Comparison of ENCODE assay signal across 8 cellular contexts in the genomic region with DNA sequence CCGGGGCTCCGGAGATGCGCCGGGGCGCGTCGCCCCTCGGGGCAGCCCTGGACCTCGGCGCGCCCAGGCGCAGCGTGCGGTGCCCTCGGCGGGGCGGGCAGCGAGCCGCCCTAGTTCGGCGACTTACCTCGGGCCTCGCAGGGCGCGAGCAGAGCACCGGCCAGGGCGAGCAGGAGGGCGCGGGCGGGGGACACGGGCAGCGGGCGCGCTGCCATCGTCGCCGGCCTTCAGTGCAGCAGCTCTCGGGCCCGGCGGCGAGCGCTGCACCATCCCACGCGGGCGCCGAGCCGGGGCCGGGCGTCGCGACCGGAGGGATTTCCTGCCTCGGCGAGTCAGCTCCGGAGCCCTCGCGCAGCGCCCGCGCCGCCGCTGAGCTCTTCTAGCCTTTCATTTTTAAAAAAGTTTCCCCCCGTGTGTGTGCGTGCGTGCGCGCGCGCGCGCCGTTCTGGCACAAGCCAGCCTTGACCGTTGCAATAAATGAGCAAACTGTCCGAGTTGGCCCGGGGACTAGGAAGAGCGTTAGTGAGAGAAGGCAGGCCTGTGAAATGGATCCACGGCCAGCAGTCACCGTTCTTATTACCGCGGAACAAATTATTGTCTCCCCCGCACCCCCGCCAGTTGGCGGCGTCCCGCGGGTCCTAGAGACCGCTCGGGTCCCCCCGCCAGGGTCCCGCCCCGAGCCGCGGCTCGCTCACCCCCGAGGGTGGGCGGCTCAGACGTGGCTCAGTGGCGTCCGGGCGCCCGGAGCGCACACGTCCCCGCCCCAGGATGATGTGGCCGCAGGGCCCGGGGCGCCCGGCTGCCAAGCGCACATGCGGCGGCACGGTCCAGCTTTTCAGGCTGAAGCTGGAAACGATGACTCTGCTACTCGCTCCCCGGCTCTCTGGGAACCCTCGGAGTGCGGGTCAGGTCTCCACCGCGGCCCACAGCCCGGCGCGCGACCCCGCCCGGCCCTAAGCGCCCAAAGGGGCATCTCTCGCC. TPM values are rescaled to one million over a fixed set of nuclear protein-coding genes. Genes with fewer than 3 reads are reported as not detected.
DNase-seq lines count a peak whose midpoint lies in the region; ATAC-seq and TF ChIP-seq lines count a peak whose summit lies in the region.

A gene with protein sequence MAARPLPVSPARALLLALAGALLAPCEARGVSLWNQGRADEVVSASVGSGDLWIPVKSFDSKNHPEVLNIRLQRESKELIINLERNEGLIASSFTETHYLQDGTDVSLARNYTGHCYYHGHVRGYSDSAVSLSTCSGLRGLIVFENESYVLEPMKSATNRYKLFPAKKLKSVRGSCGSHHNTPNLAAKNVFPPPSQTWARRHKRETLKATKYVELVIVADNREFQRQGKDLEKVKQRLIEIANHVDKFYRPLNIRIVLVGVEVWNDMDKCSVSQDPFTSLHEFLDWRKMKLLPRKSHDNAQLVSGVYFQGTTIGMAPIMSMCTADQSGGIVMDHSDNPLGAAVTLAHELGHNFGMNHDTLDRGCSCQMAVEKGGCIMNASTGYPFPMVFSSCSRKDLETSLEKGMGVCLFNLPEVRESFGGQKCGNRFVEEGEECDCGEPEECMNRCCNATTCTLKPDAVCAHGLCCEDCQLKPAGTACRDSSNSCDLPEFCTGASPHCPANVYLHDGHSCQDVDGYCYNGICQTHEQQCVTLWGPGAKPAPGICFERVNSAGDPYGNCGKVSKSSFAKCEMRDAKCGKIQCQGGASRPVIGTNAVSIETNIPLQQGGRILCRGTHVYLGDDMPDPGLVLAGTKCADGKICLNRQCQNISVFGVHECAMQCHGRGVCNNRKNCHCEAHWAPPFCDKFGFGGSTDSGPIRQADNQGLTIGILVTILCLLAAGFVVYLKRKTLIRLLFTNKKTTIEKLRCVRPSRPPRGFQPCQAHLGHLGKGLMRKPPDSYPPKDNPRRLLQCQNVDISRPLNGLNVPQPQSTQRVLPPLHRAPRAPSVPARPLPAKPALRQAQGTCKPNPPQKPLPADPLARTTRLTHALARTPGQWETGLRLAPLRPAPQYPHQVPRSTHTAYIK (minus strand): TSS at position 547 of the 981 bp plus-strand sequence. CDS start 332 bp downstream, at position 215.

- H3K9me3 Mint-ChIP-seq in WTC11 = no peaks in the 10 kb centered on the region

- DNase-seq in H7 (peak; percentile 78), WTC11 (ENCODE audit: low spot score) (peak; percentile 46), foreskin melanocyte (peak; percentile 56), nucleus accumbens (lab: John Stamatoyannopoulos, UW) (peak in 29 of 56 donors; percentile 12 to 66 (median 30)), OCI-M2 (lab: John Stamatoyannopoulos, UW; ENCODE audit: unreplicated experiment) (no peak), NCI-H774 (lab: John Stamatoyannopoulos, UW) (no peak)
- no peak for DNase-seq in activated CD8-positive, alpha-beta memory T cell treated with anti-CD3 and anti-CD28 coated beads for 24 hours

- no peak within 1 kb of the TSS for H3K27ac Mint-ChIP-seq in WTC11

- ATAC-seq in WTC11 = peak; percentile 58
- no peak for ATAC-seq in HG03520 (IDR thresholded peaks at IDR 0.05; ENCODE audit: unreplicated experiment)

- H3K4me1 Mint-ChIP-seq in WTC11 = peaks cover 26% of the 10 kb centered on the region

- no peaks in the 10 kb centered on the region for H3K36me3 Mint-ChIP-seq in WTC11

- peaks cover 31% of the 10 kb centered on the region for H3K27me3 ChIP-seq in H7 (ENCODE audit: control insufficient read depth, insufficient read depth, low read length)

- H3K4me3 Mint-ChIP-seq in WTC11 = peak within 1 kb of the TSS; percentile 86

- no peak for TF ChIP-seq CTCF in WTC11 (IDR thresholded peaks at IDR 0.05)

- H3K36me3 ChIP-seq in H7 (replicated peaks; ENCODE audit: control insufficient read depth, insufficient read depth, low read length) = no peaks in the 10 kb centered on the region

- peak within 1 kb of the TSS; percentile 59 for H3K4me3 ChIP-seq in H7 (ENCODE audit: insufficient read depth, low read depth, low read length)

- H3K27me3 Mint-ChIP-seq in WTC11 (ENCODE audit: low read depth) = peaks cover 53% of the 10 kb centered on the region

- CTCF ChIA-PET in WTC11 (lab: Charles Lee) = interaction anchor here (0.7 to 2.8 kb wide), 12 partner anchors 71 to 454 kb away, joined by 3 to 20 read pairs (median 4); no protein-coding TSS in a partner anchor

- POLR2A ChIA-PET in WTC11 (lab: Charles Lee) = no interaction called here

TF ChIP-seq in WTC11, 78 proteins besides CTCF, POLR2A, EP300 and RAD21 (continues in another document):
- TF ChIP-seq JAZF1 (CRISPR knock-in tag; IDR thresholded peaks at IDR 0.05) = no peak
- TF ChIP-seq ZNF317 (CRISPR knock-in tag; IDR thresholded peaks at IDR 0.05; ENCODE audit: borderline replicate concordance, low read depth) = no peak
- no peak for TF ChIP-seq ZNF232 (CRISPR knock-in tag; IDR thresholded peaks at IDR 0.05)
- TF ChIP-seq FOXK1 (CRISPR knock-in tag; IDR thresholded peaks at IDR 0.05) = peak; percentile 34; the same call in 1 of the 2 replicates
- TF ChIP-seq, protein P1, sequence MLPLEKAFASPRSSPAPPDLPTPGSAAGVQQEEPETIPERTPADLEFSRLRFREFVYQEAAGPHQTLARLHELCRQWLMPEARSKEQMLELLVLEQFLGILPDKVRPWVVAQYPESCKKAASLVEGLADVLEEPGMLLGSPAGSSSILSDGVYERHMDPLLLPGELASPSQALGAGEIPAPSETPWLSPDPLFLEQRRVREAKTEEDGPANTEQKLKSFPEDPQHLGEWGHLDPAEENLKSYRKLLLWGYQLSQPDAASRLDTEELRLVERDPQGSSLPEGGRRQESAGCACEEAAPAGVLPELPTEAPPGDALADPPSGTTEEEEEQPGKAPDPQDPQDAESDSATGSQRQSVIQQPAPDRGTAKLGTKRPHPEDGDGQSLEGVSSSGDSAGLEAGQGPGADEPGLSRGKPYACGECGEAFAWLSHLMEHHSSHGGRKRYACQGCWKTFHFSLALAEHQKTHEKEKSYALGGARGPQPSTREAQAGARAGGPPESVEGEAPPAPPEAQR (CRISPR knock-in tag; IDR thresholded peaks at IDR 0.05) = no peak
- TF ChIP-seq, protein P2, sequence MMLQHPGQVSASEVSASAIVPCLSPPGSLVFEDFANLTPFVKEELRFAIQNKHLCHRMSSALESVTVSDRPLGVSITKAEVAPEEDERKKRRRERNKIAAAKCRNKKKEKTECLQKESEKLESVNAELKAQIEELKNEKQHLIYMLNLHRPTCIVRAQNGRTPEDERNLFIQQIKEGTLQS (CRISPR knock-in tag; conservative IDR thresholded peaks at IDR 0.05) = no peak
- TF ChIP-seq, protein P3, sequence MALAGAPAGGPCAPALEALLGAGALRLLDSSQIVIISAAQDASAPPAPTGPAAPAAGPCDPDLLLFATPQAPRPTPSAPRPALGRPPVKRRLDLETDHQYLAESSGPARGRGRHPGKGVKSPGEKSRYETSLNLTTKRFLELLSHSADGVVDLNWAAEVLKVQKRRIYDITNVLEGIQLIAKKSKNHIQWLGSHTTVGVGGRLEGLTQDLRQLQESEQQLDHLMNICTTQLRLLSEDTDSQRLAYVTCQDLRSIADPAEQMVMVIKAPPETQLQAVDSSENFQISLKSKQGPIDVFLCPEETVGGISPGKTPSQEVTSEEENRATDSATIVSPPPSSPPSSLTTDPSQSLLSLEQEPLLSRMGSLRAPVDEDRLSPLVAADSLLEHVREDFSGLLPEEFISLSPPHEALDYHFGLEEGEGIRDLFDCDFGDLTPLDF (CRISPR knock-in tag; IDR thresholded peaks at IDR 0.05) = no peak
- TF ChIP-seq, protein P4, sequence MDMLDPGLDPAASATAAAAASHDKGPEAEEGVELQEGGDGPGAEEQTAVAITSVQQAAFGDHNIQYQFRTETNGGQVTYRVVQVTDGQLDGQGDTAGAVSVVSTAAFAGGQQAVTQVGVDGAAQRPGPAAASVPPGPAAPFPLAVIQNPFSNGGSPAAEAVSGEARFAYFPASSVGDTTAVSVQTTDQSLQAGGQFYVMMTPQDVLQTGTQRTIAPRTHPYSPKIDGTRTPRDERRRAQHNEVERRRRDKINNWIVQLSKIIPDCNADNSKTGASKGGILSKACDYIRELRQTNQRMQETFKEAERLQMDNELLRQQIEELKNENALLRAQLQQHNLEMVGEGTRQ (CRISPR knock-in tag; IDR thresholded peaks at IDR 0.05) = no peak
- TF ChIP-seq, protein P5, sequence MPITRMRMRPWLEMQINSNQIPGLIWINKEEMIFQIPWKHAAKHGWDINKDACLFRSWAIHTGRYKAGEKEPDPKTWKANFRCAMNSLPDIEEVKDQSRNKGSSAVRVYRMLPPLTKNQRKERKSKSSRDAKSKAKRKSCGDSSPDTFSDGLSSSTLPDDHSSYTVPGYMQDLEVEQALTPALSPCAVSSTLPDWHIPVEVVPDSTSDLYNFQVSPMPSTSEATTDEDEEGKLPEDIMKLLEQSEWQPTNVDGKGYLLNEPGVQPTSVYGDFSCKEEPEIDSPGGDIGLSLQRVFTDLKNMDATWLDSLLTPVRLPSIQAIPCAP (CRISPR knock-in tag; IDR thresholded peaks at IDR 0.05) = no peak
- TF ChIP-seq IRF2 (CRISPR knock-in tag; IDR thresholded peaks at IDR 0.05; ENCODE audit: borderline replicate concordance, low read depth) = no peak
- TF ChIP-seq, protein P6, sequence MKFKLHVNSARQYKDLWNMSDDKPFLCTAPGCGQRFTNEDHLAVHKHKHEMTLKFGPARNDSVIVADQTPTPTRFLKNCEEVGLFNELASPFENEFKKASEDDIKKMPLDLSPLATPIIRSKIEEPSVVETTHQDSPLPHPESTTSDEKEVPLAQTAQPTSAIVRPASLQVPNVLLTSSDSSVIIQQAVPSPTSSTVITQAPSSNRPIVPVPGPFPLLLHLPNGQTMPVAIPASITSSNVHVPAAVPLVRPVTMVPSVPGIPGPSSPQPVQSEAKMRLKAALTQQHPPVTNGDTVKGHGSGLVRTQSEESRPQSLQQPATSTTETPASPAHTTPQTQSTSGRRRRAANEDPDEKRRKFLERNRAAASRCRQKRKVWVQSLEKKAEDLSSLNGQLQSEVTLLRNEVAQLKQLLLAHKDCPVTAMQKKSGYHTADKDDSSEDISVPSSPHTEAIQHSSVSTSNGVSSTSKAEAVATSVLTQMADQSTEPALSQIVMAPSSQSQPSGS (CRISPR knock-in tag; IDR thresholded peaks at IDR 0.05; ENCODE audit: borderline replicate concordance, low read depth) = no peak
- no peak for TF ChIP-seq HMGA2 (CRISPR knock-in tag; IDR thresholded peaks at IDR 0.05)

RNA-seq across cellular contexts. Expression of the gene that starts here (rescaled TPM):
- 0.11 and 0.66 TPM in 2 replicates for total RNA-seq in H7 (2014; rRNA removed; shearing (Covaris generic))
- total RNA-seq in WTC11 (2021) = 0.22 to 0.46 TPM (median 0.34 TPM) in 3 replicates

Comparison
In these comparisons a context has a peak if more than half of its experiments do, and no peak if none do; other contexts are left out.
1. Peak in DNase-seq and H3K4me3 ChIP-seq in H7; RNA of the gene not detected or under 1 TPM.
2. Peak in DNase-seq and ATAC-seq in WTC11; RNA of the gene not detected or under 1 TPM.
3. DNase-seq: peak in foreskin melanocyte (single experiment) and nucleus accumbens (29 of 56); none in OCI-M2 (single experiment), activated CD8-positive, alpha-beta memory T cell treated with anti-CD3 and anti-CD28 coated beads for 24 hours (single experiment) and NCI-H774 (single experiment).